ENCODE assay signal across 25 cellular contexts in the genomic region with DNA sequence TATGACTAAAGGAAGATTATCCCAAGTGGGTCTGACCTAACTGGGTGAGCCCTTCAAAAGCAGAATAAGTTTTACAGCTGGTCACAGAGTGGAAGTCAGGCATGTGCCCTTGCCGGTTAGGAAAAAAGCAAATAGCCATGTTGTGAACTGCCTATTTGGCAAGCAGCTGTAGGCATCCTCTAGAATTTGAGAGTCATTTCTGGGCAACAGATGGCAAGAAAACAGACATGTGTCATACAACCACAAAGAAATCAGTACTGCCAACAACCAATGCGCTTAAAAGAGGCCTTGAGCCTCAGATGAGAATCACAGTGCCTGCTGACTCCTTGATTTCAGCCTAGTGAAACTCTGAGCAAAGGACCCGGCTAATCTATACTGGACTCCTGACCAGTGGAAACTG. TPM values are rescaled to one million over a fixed set of nuclear protein-coding genes. Genes with fewer than 3 reads are reported as not detected.
"Had no signal": no experiment of that assay in that cellular context is flagged by ENCODE, and none has a peak within 500 bp of the region (broad histone marks: within the 10 kb centered on the region; RNA-seq: fewer than 3 reads in every experiment).

No MANE protein-coding gene starts in this region.

- H3K36me3 Mint-ChIP-seq: activated CD8-positive, alpha-beta memory T cell treated with anti-CD3 and anti-CD28 coated beads, Interleukin-2, amount 10 ng/mL, durations not matched to agents 7 days and 5 days; activated naive CD4-positive, alpha-beta T cell treated with anti-CD3 and anti-CD28 coated beads, Interleukin-2, amount 50 U/mL, for 72 hours; natural killer cell treated with Interleukin-12 subunit alpha and Interleukin-12 subunit beta and Interleukin-15 and Interleukin-18, amount 100 ng/mL, for 72 hours had no signal

- H3K4me3 Mint-ChIP-seq: activated CD8-positive, alpha-beta memory T cell treated with anti-CD3 and anti-CD28 coated beads, Interleukin-2, amount 10 ng/mL, durations not matched to agents 7 days and 5 days; activated T-cell treated with anti-CD3 and anti-CD28 coated beads, Interleukin-2, amount 50 U/mL, for 24 hours; endodermal cell; natural killer cell treated with Interleukin-12 subunit alpha and Interleukin-12 subunit beta and Interleukin-15 and Interleukin-18, amount 100 ng/mL, for 72 hours; T-helper 2 cell treated with Interferon-gamma antibody and Interleukin-4, amounts not matched to agents 5 μg/mL and 100 μg/mL, for 36 hours had no signal

- H3K27me3 ChIP-seq: brain microvascular endothelial cell, sigmoid colon, testis had no signal

- H3K27ac Mint-ChIP-seq: activated CD8-positive, alpha-beta memory T cell treated with anti-CD3 and anti-CD28 coated beads, Interleukin-2, amount 10 ng/mL, durations not matched to agents 7 days and 5 days; activated naive CD4-positive, alpha-beta T cell treated with anti-CD3 and anti-CD28 coated beads, Interleukin-2, amount 50 U/mL, for 72 hours; activated T-cell treated with anti-CD3 and anti-CD28 coated beads, Interleukin-2, amount 50 U/mL, for 24 hours; endodermal cell; natural killer cell treated with Interleukin-12 subunit alpha and Interleukin-12 subunit beta and Interleukin-15 and Interleukin-18, amount 100 ng/mL, for 72 hours; T-helper 2 cell treated with Interferon-gamma antibody and Interleukin-4, amounts not matched to agents 5 μg/mL and 100 μg/mL, for 36 hours had no signal

- H3K4me1 ChIP-seq: psoas muscle, sigmoid colon, testis had no signal

- ATAC-seq: activated CD8-positive, alpha-beta memory T cell treated with anti-CD3 and anti-CD28 coated beads, Interleukin-2, amount 10 ng/mL, durations not matched to agents 7 days and 5 days; activated naive CD4-positive, alpha-beta T cell treated with anti-CD3 and anti-CD28 coated beads, Interleukin-2, amount 50 U/mL, for 72 hours; natural killer cell treated with Interleukin-12 subunit alpha and Interleukin-12 subunit beta and Interleukin-15 and Interleukin-18, amount 100 ng/mL, for 72 hours; stimulated activated naive CD8-positive, alpha-beta T cell treated with anti-CD3 and anti-CD28 coated beads, Interleukin-15, Interleukin-2, amounts not matched to agents 100 U/mL and 50 U/mL, for 24 hours had no signal

- H3K9me3 ChIP-seq: psoas muscle, sigmoid colon, testis had no signal

- H3K9me3 Mint-ChIP-seq: activated naive CD4-positive, alpha-beta T cell treated with anti-CD3 and anti-CD28 coated beads, Interleukin-2, amount 50 U/mL, for 72 hours; activated T-cell treated with anti-CD3 and anti-CD28 coated beads, Interleukin-2, amount 50 U/mL, for 24 hours; endodermal cell; T-helper 2 cell treated with Interferon-gamma antibody and Interleukin-4, amounts not matched to agents 5 μg/mL and 100 μg/mL, for 36 hours had no signal

- H3K36me3 ChIP-seq: brain microvascular endothelial cell, sigmoid colon had no signal

- H3K27ac ChIP-seq: brain microvascular endothelial cell, psoas muscle, sigmoid colon, testis had no signal

- H3K27me3 Mint-ChIP-seq: activated CD8-positive, alpha-beta memory T cell treated with anti-CD3 and anti-CD28 coated beads, Interleukin-2, amount 10 ng/mL, durations not matched to agents 7 days and 5 days; activated T-cell treated with anti-CD3 and anti-CD28 coated beads, Interleukin-2, amount 50 U/mL, for 24 hours had no signal

- H3K4me1 Mint-ChIP-seq: activated CD8-positive, alpha-beta memory T cell treated with anti-CD3 and anti-CD28 coated beads, Interleukin-2, amount 10 ng/mL, durations not matched to agents 7 days and 5 days had no signal

- H3K4me3 ChIP-seq: psoas muscle, sigmoid colon, testis had no signal

- DNase-seq: activated CD4-positive, alpha-beta T cell treated with anti-CD3 and anti-CD28 coated beads, Interleukin-2, amount 50 U/mL, for 4 hours; activated CD4-positive, CD25-positive, alpha-beta regulatory T cell treated with anti-CD3 and anti-CD28 coated beads, Interleukin-2, amount 50 U/mL, for 72 hours; activated CD8-positive, alpha-beta memory T cell treated with anti-CD3 and anti-CD28 coated beads, Interleukin-2, amount 10 ng/mL, durations not matched to agents 7 days and 5 days; activated effector memory CD4-positive, alpha-beta T cell treated with Interleukin-2 at 50 U/mL for 16 hours; activated T-cell treated with anti-CD3 and anti-CD28 coated beads, Interleukin-2, amount 50 U/mL, for 24 hours; amniotic stem cell; brain microvascular endothelial cell; cerebellar nuclear complex; endodermal cell; erythroblast; foreskin fibroblast; head of caudate nucleus; psoas muscle; sigmoid colon; stimulated activated CD4-positive, alpha-beta T cell treated with anti-CD3 and anti-CD28 coated beads, Interleukin-2, amount 100 ng/mL, for 48 hours; stimulated activated CD8-positive, alpha-beta memory T cell treated with anti-CD3 and anti-CD28 coated beads, Interleukin-4, amount 100 ng/mL, for 48 hours; stimulated activated naive CD8-positive, alpha-beta T cell treated with anti-CD3 and anti-CD28 coated beads, Interleukin-15, Interleukin-2, amounts not matched to agents 100 U/mL and 50 U/mL, for 24 hours; testis had no signal

RNA-seq across cellular contexts. Expression of a gene that starts 26.8 kb away (rescaled TPM):
- total RNA-seq: activated CD8-positive, alpha-beta memory T cell treated with anti-CD3 and anti-CD28 coated beads, Interleukin-2, amount 10 ng/mL, durations not matched to agents 7 days and 5 days; activated naive CD4-positive, alpha-beta T cell treated with anti-CD3 and anti-CD28 coated beads, Interleukin-2, amount 50 U/mL, for 72 hours; dermis microvascular lymphatic vessel endothelial cell; endodermal cell; mucosa of gallbladder; natural killer cell treated with Interleukin-12 subunit alpha and Interleukin-12 subunit beta and Interleukin-15 and Interleukin-18, amount 100 ng/mL, for 72 hours; osteoblast; psoas muscle; sigmoid colon; urinary bladder had no signal
